23 cellular contexts compared by ENCODE assay signal in the genomic region with DNA sequence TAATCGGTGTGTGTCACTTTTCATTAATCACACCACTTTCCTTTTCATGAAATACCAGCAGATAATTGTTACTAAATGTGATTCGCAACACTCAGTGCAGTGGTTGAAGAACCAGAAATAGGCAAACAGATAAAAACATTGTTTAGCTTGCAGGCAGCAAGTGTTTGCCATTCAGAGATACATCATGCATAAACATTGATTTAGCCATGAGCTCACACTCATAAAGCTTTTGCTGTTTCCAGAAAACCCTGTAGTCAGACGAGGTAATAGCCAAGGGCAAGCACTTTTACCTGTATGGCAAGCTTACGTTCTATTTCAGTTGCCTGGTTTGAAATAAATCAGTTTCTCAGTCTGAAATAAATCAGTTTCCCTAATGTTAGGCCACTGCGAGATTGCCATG.
"Had no signal": no experiment of that assay in that cellular context is flagged by ENCODE, and none has a peak within 500 bp of the region (broad histone marks: within the 10 kb centered on the region; RNA-seq: fewer than 3 reads in every experiment).

No MANE protein-coding gene starts in this region.

- H3K27me3 ChIP-seq: ascending aorta, body of pancreas had no signal

- H3K4me3 ChIP-seq: ascending aorta, body of pancreas had no signal

- H3K36me3 Mint-ChIP-seq: activated CD8-positive, alpha-beta memory T cell treated with anti-CD3 and anti-CD28 coated beads, Interleukin-2, amount 10 ng/mL, durations not matched to agents 7 days and 5 days had no signal

- H3K36me3 ChIP-seq: ascending aorta had no signal

- H3K27me3 Mint-ChIP-seq: activated B cell treated with CpG ODN at 0.5 μM for 24 hours; activated CD4-positive, alpha-beta T cell treated with anti-CD3 and anti-CD28 coated beads, Interleukin-2, amount 10 ng/mL, durations not matched to agents 24 days and 14 days; activated CD8-positive, alpha-beta memory T cell treated with anti-CD3 and anti-CD28 coated beads, Interleukin-2, amount 10 ng/mL, durations not matched to agents 7 days and 5 days; activated naive CD8-positive, alpha-beta T cell treated with anti-CD3 and anti-CD28 coated beads, Interleukin-2, amount 50 U/mL, for 24 hours; activated T-cell treated with anti-CD3 and anti-CD28 coated beads, Interleukin-2, amount 50 U/mL, for 24 hours; T-helper 17 cell had no signal

- H3K4me3 Mint-ChIP-seq: activated B cell treated with CpG ODN at 0.5 μM for 24 hours; activated CD4-positive, alpha-beta T cell treated with anti-CD3 and anti-CD28 coated beads, Interleukin-2, amount 10 ng/mL, durations not matched to agents 24 days and 14 days; activated CD8-positive, alpha-beta memory T cell treated with anti-CD3 and anti-CD28 coated beads, Interleukin-2, amount 10 ng/mL, durations not matched to agents 7 days and 5 days; activated naive CD8-positive, alpha-beta T cell treated with anti-CD3 and anti-CD28 coated beads, Interleukin-2, amount 50 U/mL, for 24 hours; activated T-cell treated with anti-CD3 and anti-CD28 coated beads, Interleukin-2, amount 50 U/mL, for 24 hours; activated T-helper 1 cell treated with anti-CD3 and anti-CD28 coated beads, Interleukin-12 subunit alpha, Interleukin-12 subunit beta, Interleukin-2, Interleukin-4 antibody, amounts not matched to agents 30 ng/mL and 10 ng/mL and 1 ng/mL, durations not matched to agents 14 hours and 24 hours and 36 hours; T-helper 17 cell had no signal

- H3K27ac Mint-ChIP-seq: activated B cell treated with CpG ODN at 0.5 μM for 24 hours; activated CD4-positive, alpha-beta T cell treated with anti-CD3 and anti-CD28 coated beads, Interleukin-2, amount 10 ng/mL, durations not matched to agents 24 days and 14 days; activated CD8-positive, alpha-beta memory T cell treated with anti-CD3 and anti-CD28 coated beads, Interleukin-2, amount 10 ng/mL, durations not matched to agents 7 days and 5 days; activated naive CD4-positive, alpha-beta T cell treated with anti-CD3 and anti-CD28 coated beads, Interleukin-2, amount 50 U/mL, for 72 hours; activated naive CD8-positive, alpha-beta T cell treated with anti-CD3 and anti-CD28 coated beads, Interleukin-2, amount 50 U/mL, for 24 hours; activated T-cell treated with anti-CD3 and anti-CD28 coated beads, Interleukin-2, amount 50 U/mL, for 24 hours; activated T-helper 1 cell treated with anti-CD3 and anti-CD28 coated beads, Interleukin-12 subunit alpha, Interleukin-12 subunit beta, Interleukin-2, Interleukin-4 antibody, amounts not matched to agents 30 ng/mL and 10 ng/mL and 1 ng/mL, durations not matched to agents 14 hours and 24 hours and 36 hours; T-helper 17 cell had no signal

- H3K4me1 Mint-ChIP-seq: activated B cell treated with CpG ODN at 0.5 μM for 24 hours; activated CD4-positive, alpha-beta T cell treated with anti-CD3 and anti-CD28 coated beads, Interleukin-2, amount 10 ng/mL, durations not matched to agents 24 days and 14 days; activated CD8-positive, alpha-beta memory T cell treated with anti-CD3 and anti-CD28 coated beads, Interleukin-2, amount 10 ng/mL, durations not matched to agents 7 days and 5 days; activated naive CD8-positive, alpha-beta T cell treated with anti-CD3 and anti-CD28 coated beads, Interleukin-2, amount 50 U/mL, for 24 hours; T-helper 17 cell had no signal

- H3K9me3 ChIP-seq: ascending aorta had no signal

- H3K4me1 ChIP-seq: ascending aorta, body of pancreas had no signal

- DNase-seq: activated B cell treated with CpG ODN at 0.5 μM for 24 hours; activated CD4-positive, alpha-beta T cell treated with anti-CD3 and anti-CD28 coated beads for 1 hour; activated CD4-positive, alpha-beta T cell treated with anti-CD3 and anti-CD28 coated beads, Interleukin-2, amount 10 ng/mL, durations not matched to agents 24 days and 14 days; activated CD4-positive, alpha-beta T cell treated with anti-CD3 and anti-CD28 coated beads, Interleukin-2, amount 50 U/mL, for 48 hours; activated CD8-positive, alpha-beta memory T cell treated with anti-CD3 and anti-CD28 coated beads, Interleukin-2, amount 10 ng/mL, durations not matched to agents 7 days and 5 days; activated effector memory CD4-positive, alpha-beta T cell treated with Interleukin-2 at 50 U/mL for 16 hours; activated naive CD4-positive, alpha-beta T cell treated with Interleukin-2 at 50 U/mL for 16 hours; activated naive CD8-positive, alpha-beta T cell treated with anti-CD3 and anti-CD28 coated beads, Interleukin-2, amount 50 U/mL, for 24 hours; activated T-cell treated with anti-CD3 and anti-CD28 coated beads, Interleukin-2, amount 50 U/mL, for 24 hours; amniotic stem cell; body of pancreas; central memory CD4-positive, alpha-beta T cell; NCI-H1105; NCI-H187; NCI-H345; NCI-H524; PC-3; SHP77; T-helper 17 cell; T-helper 9 cell had no signal

- H3K27ac ChIP-seq: ascending aorta, body of pancreas had no signal
